ENCODE assay signal across 8 cellular contexts in the genomic region with DNA sequence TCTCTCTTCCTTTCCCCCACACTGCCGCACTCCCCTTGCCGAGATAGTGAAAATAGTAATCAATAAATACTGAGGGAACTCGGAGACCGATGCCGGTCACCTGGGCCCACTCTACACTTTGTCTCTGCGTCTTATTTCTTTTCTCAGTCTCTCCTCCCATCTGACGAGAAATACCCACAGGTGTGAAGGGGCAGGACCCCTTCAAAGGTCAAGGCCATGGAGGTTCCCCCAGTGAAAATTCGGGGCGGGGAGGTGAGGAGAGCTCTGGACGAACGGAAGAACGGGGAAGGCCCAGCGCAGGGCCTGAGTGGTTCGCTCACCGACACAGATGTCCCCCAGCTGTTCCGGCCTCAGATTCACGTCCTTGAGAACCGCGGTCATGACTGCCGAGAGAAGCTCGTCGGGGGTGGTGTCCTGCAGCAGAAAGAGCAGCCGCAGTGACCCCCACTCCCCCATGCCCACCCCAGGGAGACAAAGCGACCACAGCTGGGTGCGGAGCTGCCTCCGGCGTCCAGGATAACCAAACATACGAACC. TPM values are rescaled to one million over a fixed set of nuclear protein-coding genes. Genes with fewer than 3 reads are reported as not detected.
A peak's percentile ranks its signal among the peaks of the same experiment; 100 is the strongest.
DNase-seq lines count a peak whose midpoint lies in the region; ATAC-seq and TF ChIP-seq lines count a peak whose summit lies in the region.

No MANE protein-coding gene starts in this region.

- H3K4me1 Mint-ChIP-seq in activated CD4-positive, alpha-beta T cell treated with anti-CD3 and anti-CD28 coated beads, Interleukin-2, amount 10 ng/mL, durations not matched to agents 7 days and 5 days, result peaks cover 66% of the 10 kb centered on the region

- H3K36me3 ChIP-seq in ACC112 (ENCODE audit: insufficient read depth, low read length) (peaks cover 7% of the 10 kb centered on the region; the same call in 1 of the 2 replicates), prostate gland (peaks cover 0 to 3% of the 10 kb centered on the region in 2 donors)

- CTCF ChIA-PET in activated CD4-positive, alpha-beta T cell treated with anti-CD3 and anti-CD28 coated beads, Interleukin-2, amount 10 ng/mL, durations not matched to agents 7 days and 5 days (lab: Charles Lee), result interaction anchor here (0.8 to 1.8 kb wide), 5 partner anchors 27 to 343 kb away, joined by 3 to 8 read pairs (median 4); partner anchors contain the start of gene OXSR1

- H3K27ac ChIP-seq in ACC112 (ENCODE audit: low read depth, low read length) (peak overlapping the region; percentile 12; the same call in 1 of the 2 replicates), prostate gland (peak overlapping the region; percentile 84 to 85)

- no peaks in the 10 kb centered on the region for H3K9me3 ChIP-seq in prostate gland

- TF ChIP-seq CTCF in GM20000 (IDR thresholded peaks at IDR 0.05; ENCODE audit: extremely low read depth, missing control alignments), result no peak
- TF ChIP-seq CTCF in prostate gland (IDR thresholded peaks at IDR 0.05), result no peak

- peaks cover 58% of the 10 kb centered on the region for H3K36me3 Mint-ChIP-seq in activated CD4-positive, alpha-beta T cell treated with anti-CD3 and anti-CD28 coated beads, Interleukin-2, amount 10 ng/mL, durations not matched to agents 7 days and 5 days (ENCODE audit: low read depth)

- H3K4me3 ChIP-seq in ACC112 (ENCODE audit: low read depth, low read length) (peak overlapping the region; percentile 99), prostate gland (peak overlapping the region; percentile 90 to 99)

- peak overlapping the region; percentile 88 for H2AFZ ChIP-seq in ACC112 (ENCODE audit: low read length, unreplicated experiment)

- peaks cover 33% of the 10 kb centered on the region for H3K4me1 ChIP-seq in ACC112 (ENCODE audit: control insufficient read depth, insufficient read depth, low read length, unreplicated experiment)
- peaks cover 10% of the 10 kb centered on the region for H3K4me1 ChIP-seq in prostate gland (replicated peaks)

- POLR2A ChIA-PET in activated CD4-positive, alpha-beta T cell treated with anti-CD3 and anti-CD28 coated beads, Interleukin-2, amount 10 ng/mL, durations not matched to agents 7 days and 5 days (lab: Charles Lee), result interaction anchor here (0.6 to 2.6 kb wide), 2 partner anchors 17 to 29 kb away, joined by 7 to 17 read pairs; partner anchors contain the start of gene OXSR1

- no peaks in the 10 kb centered on the region for H3K27me3 Mint-ChIP-seq in activated CD4-positive, alpha-beta T cell treated with anti-CD3 and anti-CD28 coated beads, Interleukin-2, amount 10 ng/mL, durations not matched to agents 7 days and 5 days

- DNase-seq in GM20000 (ENCODE audit: low spot score) (peak; percentile 49), glomerular visceral epithelial cell (ENCODE audit: extremely low spot score) (peak; percentile 40), prostate gland (ENCODE audit: low spot score) (no peak), SW 1271 (lab: John Stamatoyannopoulos, UW) (no peak), SHP77 treated with DMSO at 0.1 percent for 48 hours (lab: John Stamatoyannopoulos, UW) (no peak)
- DNase-seq in activated CD4-positive, alpha-beta T cell treated with anti-CD3 and anti-CD28 coated beads, Interleukin-2, amount 10 ng/mL, durations not matched to agents 7 days and 5 days, result peak; percentile 20

- H3K27me3 ChIP-seq in ACC112 (ENCODE audit: insufficient read depth, low read length) (no peaks in the 10 kb centered on the region), prostate gland (replicated peaks; ENCODE audit: insufficient read depth) (no peaks in the 10 kb centered on the region)

- ATAC-seq in GM21723 (IDR thresholded peaks at IDR 0.05; ENCODE audit: unreplicated experiment), result no peak

- WGBS in prostate gland, result under 1% methylated on average over 27 of the region's 28 CpGs

- intact Hi-C loops in prostate gland (cut with DNase I), result loop anchor here (5.0 to 10.0 kb wide), 3 partner anchors 111 to 348 kb away; partner anchors contain the start of gene ACVR2B

- H3K9me3 Mint-ChIP-seq in activated CD4-positive, alpha-beta T cell treated with anti-CD3 and anti-CD28 coated beads, Interleukin-2, amount 10 ng/mL, durations not matched to agents 7 days and 5 days, result no peaks in the 10 kb centered on the region

- peak overlapping the region; percentile 99 for H3K27ac Mint-ChIP-seq in activated CD4-positive, alpha-beta T cell treated with anti-CD3 and anti-CD28 coated beads, Interleukin-2, amount 10 ng/mL, durations not matched to agents 7 days and 5 days

- peak overlapping the region; percentile 84 for H3K4me3 Mint-ChIP-seq in activated CD4-positive, alpha-beta T cell treated with anti-CD3 and anti-CD28 coated beads, Interleukin-2, amount 10 ng/mL, durations not matched to agents 7 days and 5 days

- peaks cover 37% of the 10 kb centered on the region for H3K79me2 ChIP-seq in ACC112 (ENCODE audit: control insufficient read depth, insufficient read depth, low read length, unreplicated experiment)

- TF ChIP-seq POLR2A in prostate gland (IDR thresholded peaks at IDR 0.05), result no peak

RNA-seq across cellular contexts. Expression of gene ACAA1, which starts 0.6 kb away (rescaled TPM):
- 100 to 1,000 TPM in 1 of 2 experiments, 10 to 100 TPM in 1; 93.8 to 114 TPM for total RNA-seq in activated CD4-positive, alpha-beta T cell treated with anti-CD3 and anti-CD28 coated beads, Interleukin-2, amount 10 ng/mL, durations not matched to agents 7 days and 5 days
- total RNA-seq in prostate gland, result 100 to 1,000 TPM in 1 of 2 donors, 10 to 100 TPM in 1; 89.8 to 112 TPM

RNA-seq across cellular contexts. Expression of gene MYD88, which starts 2.1 kb away (rescaled TPM):
- 10 to 100 TPM; 74.1 to 91.1 TPM for total RNA-seq in activated CD4-positive, alpha-beta T cell treated with anti-CD3 and anti-CD28 coated beads, Interleukin-2, amount 10 ng/mL, durations not matched to agents 7 days and 5 days
- total RNA-seq in prostate gland, result 10 to 100 TPM; 21.4 to 30.8 TPM

RNA-seq across cellular contexts. Expression of gene OXSR1, which starts 29.0 kb away (rescaled TPM):
- 10 to 100 TPM; 52.4 to 57.3 TPM for total RNA-seq in activated CD4-positive, alpha-beta T cell treated with anti-CD3 and anti-CD28 coated beads, Interleukin-2, amount 10 ng/mL, durations not matched to agents 7 days and 5 days
- total RNA-seq in prostate gland, result 10 to 100 TPM; 21.2 to 32.7 TPM

Comparison
In these comparisons a context has a peak if more than half of its experiments do, and no peak if none do; other contexts are left out.
1. DNase-seq: peak in GM20000 (single experiment), activated CD4-positive, alpha-beta T cell treated with anti-CD3 and anti-CD28 coated beads, Interleukin-2, amount 10 ng/mL, durations not matched to agents 7 days and 5 days (single experiment) and glomerular visceral epithelial cell (single experiment); none in prostate gland (single experiment), SW 1271 (0 of 2) and SHP77 treated with DMSO at 0.1 percent for 48 hours (single experiment).